In genomic region chr10:12605580-12606405, GRCh38 we compare ENCODE assay signal across 9 cellular contexts.
DNase-seq lines count a peak whose midpoint lies in the region; ATAC-seq, FAIRE-seq and TF ChIP-seq lines count a peak whose summit lies in the region.
"Had no signal": no experiment of that assay in that cellular context is flagged by ENCODE, and none has a peak within 500 bp of the region (broad histone marks: within the 10 kb centered on the region; RNA-seq: fewer than 3 reads in every experiment).

No MANE protein-coding gene starts in this region.

- in situ Hi-C loops in brain microvascular endothelial cell (cut with HindIII; ENCODE audit: low pct_ligation_motif_present, low sequenced_read_pairs) (no loop called here), HepG2 (cut with HindIII; ENCODE audit: extremely low pct_ligation_motif_present, low pct_unique_long_range_greater_than_20kb) (no loop called here)

- H3K4me3 ChIP-seq in brain microvascular endothelial cell (ENCODE audit: low read depth, low read length) (no peak overlapping the region), HepG2 (replicated peaks in 1 of 3; ENCODE audit: insufficient read depth in 1 of 3, low read depth in 2 of 3, low read length in 3 of 3) (peak overlapping the region; percentile 26 to 44 (median 43); a peak in 4 of 6 replicates)
- H3K4me3 ChIP-seq: K562 had no signal

- no peaks in the 10 kb centered on the region for H3K79me2 ChIP-seq in HepG2 (ENCODE audit: insufficient read depth, low read length)

- peak; percentile 49 for ATAC-seq in GM21367 (IDR thresholded peaks at IDR 0.05; ENCODE audit: unreplicated experiment)
- peak; percentile 98 for ATAC-seq in HepG2
- ATAC-seq: K562 had no signal

- CTCF ChIA-PET in HepG2 (lab: Yijun Ruan, JAX; ENCODE audit: low intra/inter-chr PET ratio, low total read pairs): no interaction called here

- no TSS peak for BruUV-seq in HepG2 (replicated peaks; lab: Mats Ljungman, UMichigan)

- H3K9me3 ChIP-seq in KOPT-K1 (ENCODE audit: insufficient read depth, low read length, poor library complexity, severe bottlenecking): no peaks in the 10 kb centered on the region
- no peaks in the 10 kb centered on the region for H3K9me3 ChIP-seq in HepG2 (ENCODE audit: low read length)

- POLR2A ChIA-PET in HepG2 (lab: Yijun Ruan, JAX): no interaction called here

- H3K9ac ChIP-seq in HepG2 (ENCODE audit: insufficient read depth, low read depth, low read length): no peak overlapping the region

- no peaks in the 10 kb centered on the region for H4K20me1 ChIP-seq in HepG2 (ENCODE audit: insufficient read depth, low read length)

- intact Hi-C loops in HepG2 (cut with micrococcal nuclease; ENCODE audit: unreplicated experiment): no loop called here

- no peak for TF ChIP-seq RAD21 in HepG2 (CRISPR knock-in tag; IDR thresholded peaks at IDR 0.05)

- H3K4me1 ChIP-seq in HepG2 (ENCODE audit: insufficient read depth, low read length): peaks cover 28% of the 10 kb centered on the region

- H3K36me3 ChIP-seq in KOPT-K1 (ENCODE audit: insufficient read depth, low read length) (no peaks in the 10 kb centered on the region), brain microvascular endothelial cell (replicated peaks) (no peaks in the 10 kb centered on the region), HepG2 (replicated peaks in 1 of 2; ENCODE audit: control insufficient read depth in 1 of 2, insufficient read depth in 2 of 2, low read length in 2 of 2) (no peaks in the 10 kb centered on the region)

- H3K27ac ChIP-seq in KOPT-K1 (ENCODE audit: low read depth, low read length, poor library complexity, severe bottlenecking): peak overlapping the region; percentile 99
- H3K27ac ChIP-seq in brain microvascular endothelial cell: no peak overlapping the region
- H3K27ac ChIP-seq in HepG2 (ENCODE audit: extremely low read length, insufficient read depth, low read length): no peak overlapping the region

- no peak for TF ChIP-seq POLR2A in HepG2 (IDR thresholded peaks at IDR 0.05; ENCODE audit: insufficient read depth in 1 of 2, low read depth in 2 of 2, low read length in 2 of 2)

- H3K27me3 ChIP-seq in brain microvascular endothelial cell (replicated peaks): no peaks in the 10 kb centered on the region
- 0 out of 5 replicates have a peak, but pooled peaks cover 0 to 5% of the 10 kb centered on the region in 2 experiments for H3K27me3 ChIP-seq in HepG2 (ENCODE audit: control insufficient read depth in 1 of 2, insufficient read depth in 2 of 2, low read length in 2 of 2)

- H3K4me2 ChIP-seq in HepG2 (ENCODE audit: low read depth, low read length): peak overlapping the region; percentile 64

- 12% methylated on average over 18 of the region's 27 CpGs for WGBS in HepG2 (ENCODE audit: low lambda C conversion rate)

- no peak for TF ChIP-seq CTCF in brain microvascular endothelial cell (IDR thresholded peaks at IDR 0.05; ENCODE audit: low read depth, low read length, missing control alignments)
- TF ChIP-seq CTCF in HepG2 (CRISPR knock-in tag; IDR thresholded peaks at IDR 0.05): no peak

- H2AFZ ChIP-seq in HepG2 (ENCODE audit: low read length): no peak overlapping the region

- DNase-seq in DMS 273 (lab: John Stamatoyannopoulos, UW; ENCODE audit: unreplicated experiment): peak; percentile 85
- peak; percentile 30 for DNase-seq in T-helper 9 cell
- DNase-seq in brain microvascular endothelial cell: peak; percentile 34
- peak; percentile 71 for DNase-seq in HepG2 (ENCODE audit: low spot score)
- peak; percentile 17 for DNase-seq in stimulated activated CD8-positive, alpha-beta memory T cell treated with anti-CD3 and anti-CD28 coated beads, Interleukin-12 subunit alpha, Interleukin-12 subunit beta, amount 100 ng/mL, for 4 hours (ENCODE audit: low read depth)
- DNase-seq in SW480 (ENCODE audit: low spot score): no peak

- peak; percentile 23 for FAIRE-seq in HepG2 (lab: Jason Lieb, UNC)
- FAIRE-seq: K562 had no signal

- TF ChIP-seq EP300 in HepG2 (IDR thresholded peaks at IDR 0.05; ENCODE audit: low read depth in 2 of 2, low read length in 2 of 2): 0 out of 4 replicates have a peak, but pooled peaks of 1 of the 2 experiments have one; percentile 34
- TF ChIP-seq EP300 in HepG2 (CRISPR knock-in tag; IDR thresholded peaks at IDR 0.05; ENCODE audit: borderline replicate concordance): no peak

TF ChIP-seq in HepG2, 621 proteins besides CTCF, POLR2A, EP300 and RAD21 (continues in another document):
- TF ChIP-seq RARG (CRISPR knock-in tag; IDR thresholded peaks at IDR 0.05; ENCODE audit: low read depth) (no peak), ZNF333 (CRISPR knock-in tag; IDR thresholded peaks at IDR 0.05; ENCODE audit: borderline replicate concordance) (no peak), HNF1A (IDR thresholded peaks at IDR 0.05; ENCODE audit: low read depth) (no peak), HNF1A (CRISPR knock-in tag; IDR thresholded peaks at IDR 0.05; ENCODE audit: borderline replicate concordance) (no peak; the same call in 1 of the 2 replicates), TBP (CRISPR knock-in tag; IDR thresholded peaks at IDR 0.05) (no peak), HOXA7 (CRISPR knock-in tag; IDR thresholded peaks at IDR 0.05) (no peak), ZNF615 (CRISPR knock-in tag; IDR thresholded peaks at IDR 0.05; ENCODE audit: borderline replicate concordance) (no peak), FOXP1 (IDR thresholded peaks at IDR 0.05) (no peak), FOXP1 (CRISPR knock-in tag; IDR thresholded peaks at IDR 0.05) (peak; percentile 31), SNAI1 (CRISPR knock-in tag; IDR thresholded peaks at IDR 0.05; ENCODE audit: borderline replicate concordance) (no peak), IKZF5 (CRISPR knock-in tag; IDR thresholded peaks at IDR 0.05) (no peak), POLR2AphosphoS2 (IDR thresholded peaks at IDR 0.05; ENCODE audit: low read depth, low read length) (no peak), NONO (IDR thresholded peaks at IDR 0.05) (no peak), NONO (CRISPR knock-in tag; conservative IDR thresholded peaks at IDR 0.05) (no peak), MAX (IDR thresholded peaks at IDR 0.05) (no peak), ZNF749 (CRISPR knock-in tag; IDR thresholded peaks at IDR 0.05; ENCODE audit: borderline replicate concordance) (no peak), KMT2B (CRISPR knock-in tag; IDR thresholded peaks at IDR 0.05) (no peak), HIC2 (CRISPR knock-in tag; IDR thresholded peaks at IDR 0.05; ENCODE audit: low read depth) (peak; percentile 95), ZNF331 (CRISPR knock-in tag; IDR thresholded peaks at IDR 0.05) (peak; percentile 46; the same call in 1 of the 2 replicates), CBFB (CRISPR knock-in tag; IDR thresholded peaks at IDR 0.05) (no peak)
